Comparison of ENCODE assay signal across 1 cellular context in the genomic region with DNA sequence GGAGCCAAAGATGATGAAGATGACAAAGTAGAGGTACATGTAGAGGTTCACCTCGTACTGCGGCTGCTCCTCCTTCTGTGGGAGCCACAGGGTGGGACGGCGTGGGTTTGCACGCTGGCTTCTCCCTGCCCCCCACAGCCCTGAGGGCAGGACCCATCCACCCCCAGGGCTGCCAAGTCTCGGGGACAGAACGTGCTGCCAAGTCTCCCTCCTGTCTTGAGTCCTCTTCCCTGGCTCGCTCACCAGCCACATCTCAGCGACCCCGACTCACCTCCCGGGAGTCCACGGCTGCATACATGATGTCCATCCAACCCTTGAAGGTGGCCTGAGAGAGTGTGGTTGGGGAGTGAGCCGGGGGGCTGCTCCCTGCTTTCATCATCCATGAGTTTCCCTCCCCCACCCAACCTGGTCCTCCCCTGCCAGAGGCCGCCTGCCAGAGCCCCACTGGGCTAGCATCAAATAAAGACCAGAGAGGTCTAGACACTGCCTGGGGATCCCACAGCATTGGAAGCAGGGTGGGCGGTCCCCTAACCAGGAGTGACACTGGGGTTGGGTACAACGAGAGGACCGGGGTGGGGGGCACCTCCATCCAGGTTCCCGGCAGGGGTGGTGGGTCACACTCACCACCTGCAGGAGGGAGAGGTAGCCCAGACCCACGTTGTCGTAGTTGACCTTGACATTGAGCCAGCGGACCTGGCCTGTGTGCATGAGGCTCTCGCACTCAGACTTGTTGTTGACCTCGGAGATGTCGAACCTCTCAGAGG.
TF ChIP-seq lines count a peak whose summit lies in the region.

No MANE protein-coding gene starts in this region.

TF ChIP-seq in HepG2, 621 proteins besides CTCF, POLR2A, EP300 and RAD21 (continued from another document):
- TF ChIP-seq, protein P1, sequence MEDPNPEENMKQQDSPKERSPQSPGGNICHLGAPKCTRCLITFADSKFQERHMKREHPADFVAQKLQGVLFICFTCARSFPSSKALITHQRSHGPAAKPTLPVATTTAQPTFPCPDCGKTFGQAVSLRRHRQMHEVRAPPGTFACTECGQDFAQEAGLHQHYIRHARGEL (CRISPR knock-in tag; IDR thresholded peaks at IDR 0.05), result no peak
- TF ChIP-seq, protein P2, sequence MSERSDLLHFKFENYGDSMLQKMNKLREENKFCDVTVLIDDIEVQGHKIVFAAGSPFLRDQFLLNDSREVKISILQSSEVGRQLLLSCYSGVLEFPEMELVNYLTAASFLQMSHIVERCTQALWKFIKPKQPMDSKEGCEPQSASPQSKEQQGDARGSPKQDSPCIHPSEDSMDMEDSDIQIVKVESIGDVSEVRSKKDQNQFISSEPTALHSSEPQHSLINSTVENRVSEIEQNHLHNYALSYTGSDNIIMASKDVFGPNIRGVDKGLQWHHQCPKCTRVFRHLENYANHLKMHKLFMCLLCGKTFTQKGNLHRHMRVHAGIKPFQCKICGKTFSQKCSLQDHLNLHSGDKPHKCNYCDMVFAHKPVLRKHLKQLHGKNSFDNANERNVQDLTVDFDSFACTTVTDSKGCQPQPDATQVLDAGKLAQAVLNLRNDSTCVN (CRISPR knock-in tag; IDR thresholded peaks at IDR 0.05; ENCODE audit: borderline replicate concordance), result no peak
- TF ChIP-seq KLF11 (CRISPR knock-in tag; IDR thresholded peaks at IDR 0.05), result no peak
- no peak for TF ChIP-seq TBP (CRISPR knock-in tag; IDR thresholded peaks at IDR 0.05)
- no peak for TF ChIP-seq MAFK (conservative IDR thresholded peaks at IDR 0.05 in 1 of 2, IDR thresholded peaks at IDR 0.05 in 1 of 2; ENCODE audit: low read length in 2 of 2)
- no peak for TF ChIP-seq U2AF2 (IDR thresholded peaks at IDR 0.05; ENCODE audit: low read depth, low read length)
- TF ChIP-seq ZNF431 (CRISPR knock-in tag; IDR thresholded peaks at IDR 0.05; ENCODE audit: borderline replicate concordance, low read depth), result no peak
- TF ChIP-seq, protein P3, sequence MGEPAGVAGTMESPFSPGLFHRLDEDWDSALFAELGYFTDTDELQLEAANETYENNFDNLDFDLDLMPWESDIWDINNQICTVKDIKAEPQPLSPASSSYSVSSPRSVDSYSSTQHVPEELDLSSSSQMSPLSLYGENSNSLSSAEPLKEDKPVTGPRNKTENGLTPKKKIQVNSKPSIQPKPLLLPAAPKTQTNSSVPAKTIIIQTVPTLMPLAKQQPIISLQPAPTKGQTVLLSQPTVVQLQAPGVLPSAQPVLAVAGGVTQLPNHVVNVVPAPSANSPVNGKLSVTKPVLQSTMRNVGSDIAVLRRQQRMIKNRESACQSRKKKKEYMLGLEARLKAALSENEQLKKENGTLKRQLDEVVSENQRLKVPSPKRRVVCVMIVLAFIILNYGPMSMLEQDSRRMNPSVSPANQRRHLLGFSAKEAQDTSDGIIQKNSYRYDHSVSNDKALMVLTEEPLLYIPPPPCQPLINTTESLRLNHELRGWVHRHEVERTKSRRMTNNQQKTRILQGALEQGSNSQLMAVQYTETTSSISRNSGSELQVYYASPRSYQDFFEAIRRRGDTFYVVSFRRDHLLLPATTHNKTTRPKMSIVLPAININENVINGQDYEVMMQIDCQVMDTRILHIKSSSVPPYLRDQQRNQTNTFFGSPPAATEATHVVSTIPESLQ (CRISPR knock-in tag; conservative IDR thresholded peaks at IDR 0.05), result no peak
- TF ChIP-seq ZFYVE20 (CRISPR knock-in tag; IDR thresholded peaks at IDR 0.05; ENCODE audit: borderline replicate concordance, low read depth), result no peak
- no peak for TF ChIP-seq HDAC1 (CRISPR knock-in tag; IDR thresholded peaks at IDR 0.05)
